In genomic region chr3:71302604-71303003, GRCh38 we compare ENCODE assay signal across 1 cellular context.
TF ChIP-seq lines count a peak whose summit lies in the region.

No MANE protein-coding gene starts in this region.

TF ChIP-seq in GM12878, 131 proteins besides CTCF, POLR2A, EP300 and RAD21 (continued from another document):
- TF ChIP-seq PKNOX1 (IDR thresholded peaks at IDR 0.05) (no peak), CHD2 (IDR thresholded peaks at IDR 0.05; ENCODE audit: borderline replicate concordance, low read depth, low read length) (no peak), YY1 (IDR thresholded peaks at IDR 0.05; ENCODE audit: low read depth, low read length) (no peak), CHD1 (IDR thresholded peaks at IDR 0.05; ENCODE audit: low read depth, low read length) (no peak), JUND (IDR thresholded peaks at IDR 0.05; ENCODE audit: low read depth, low read length) (no peak), ATF2 (IDR thresholded peaks at IDR 0.05; ENCODE audit: low read length) (no peak), EGR1 (IDR thresholded peaks at IDR 0.05; ENCODE audit: borderline replicate concordance in 1 of 2, low read depth in 2 of 2, low read length in 2 of 2) (no peak), POU2F2 (IDR thresholded peaks at IDR 0.05; ENCODE audit: borderline replicate concordance, low read depth, low read length) (no peak), FOS (IDR thresholded peaks at IDR 0.05; ENCODE audit: borderline replicate concordance, extremely low read depth, insufficient read length) (no peak), ZBTB40 (IDR thresholded peaks at IDR 0.05; ENCODE audit: borderline replicate concordance) (no peak), SMC3 (IDR thresholded peaks at IDR 0.05; ENCODE audit: borderline replicate concordance, low read length) (no peak), SKIL (IDR thresholded peaks at IDR 0.05; ENCODE audit: low read depth, poor library complexity, severe bottlenecking) (no peak), WRNIP1 (IDR thresholded peaks at IDR 0.05; ENCODE audit: borderline replicate concordance, low read depth, low read length) (no peak), SRF (IDR thresholded peaks at IDR 0.05; ENCODE audit: low read depth in 2 of 2, low read length in 2 of 2) (no peak), HSF1 (IDR thresholded peaks at IDR 0.05; ENCODE audit: low read depth, low read length) (no peak), TCF3 (IDR thresholded peaks at IDR 0.05; ENCODE audit: borderline replicate concordance, insufficient read depth, low read depth, low read length) (no peak), ZNF687 (IDR thresholded peaks at IDR 0.05) (no peak), TAF1 (IDR thresholded peaks at IDR 0.05; ENCODE audit: borderline replicate concordance, low read depth, low read length) (no peak)
